9 cellular contexts compared by ENCODE assay signal in the genomic region with DNA sequence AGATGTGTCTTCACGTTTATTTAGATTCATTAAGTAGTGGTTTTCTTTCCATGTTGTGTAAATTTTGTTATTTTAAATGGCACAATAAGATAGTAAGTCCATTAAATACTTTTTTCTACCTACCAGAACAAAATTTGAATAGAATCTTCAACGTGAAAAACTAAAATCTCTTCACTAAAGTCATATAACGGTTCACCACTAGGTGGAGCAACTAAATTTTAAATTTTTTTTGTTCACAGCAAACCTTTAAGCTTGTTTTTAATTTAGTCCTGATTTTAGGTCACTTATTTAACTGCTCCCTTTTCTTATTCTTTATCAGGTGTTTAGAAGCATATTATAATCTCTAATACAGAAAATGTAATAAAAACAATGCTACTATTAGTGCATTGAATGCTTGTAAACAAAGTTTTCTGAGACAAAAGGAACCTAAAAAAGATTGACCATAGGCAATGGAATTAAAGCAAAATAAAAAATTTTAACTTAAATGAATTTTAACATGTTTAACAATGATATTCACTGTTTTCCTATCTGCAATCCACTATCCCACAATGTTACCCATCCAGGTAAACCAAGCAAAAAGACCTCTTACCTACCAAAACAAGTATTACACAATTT. TPM values are rescaled to one million over a fixed set of nuclear protein-coding genes. Genes with fewer than 3 reads are reported as not detected.
DNase-seq lines count a peak whose midpoint lies in the region; ATAC-seq and TF ChIP-seq lines count a peak whose summit lies in the region.
"Had no signal": no experiment of that assay in that cellular context is flagged by ENCODE, and none has a peak within 500 bp of the region (broad histone marks: within the 10 kb centered on the region; RNA-seq: fewer than 3 reads in every experiment).

No MANE protein-coding gene starts in this region.

- no peaks in the 10 kb centered on the region for H3F3A ChIP-seq in smooth muscle cell (ENCODE audit: low read depth)

- H3K4me3 ChIP-seq in Panc1 (ENCODE audit: low read depth in 2 of 2, low read length in 2 of 2) (no peak overlapping the region), fibroblast of the aortic adventitia (ENCODE audit: low read depth, low read length) (no peak overlapping the region), smooth muscle cell (no peak overlapping the region)

- H3K4me1 ChIP-seq in Panc1 (ENCODE audit: control insufficient read depth, insufficient read depth, low read length) = no peaks in the 10 kb centered on the region
- H3K4me1 ChIP-seq in smooth muscle cell (ENCODE audit: low read depth) = peaks cover 6% of the 10 kb centered on the region

- H2AFZ ChIP-seq in smooth muscle cell (ENCODE audit: low read depth) = no peak overlapping the region

- H3K9me3 Mint-ChIP-seq in natural killer cell = no peaks in the 10 kb centered on the region
- H3K9me3 Mint-ChIP-seq in natural killer cell treated with Interleukin-12 subunit alpha and Interleukin-12 subunit beta and Interleukin-15 and Interleukin-18, amount 100 ng/mL, for 72 hours = no peaks in the 10 kb centered on the region

- H3K4me3 Mint-ChIP-seq in natural killer cell = no peak overlapping the region
- H3K4me3 Mint-ChIP-seq in natural killer cell treated with Interleukin-12 subunit alpha and Interleukin-12 subunit beta and Interleukin-15 and Interleukin-18, amount 100 ng/mL, for 72 hours = no peak overlapping the region
- H3K4me3 Mint-ChIP-seq: activated naive CD8-positive, alpha-beta T cell had no signal

- POLR2A ChIA-PET in Panc1 (lab: Charles Lee) = no interaction called here

- no peaks in the 10 kb centered on the region for H3K36me3 Mint-ChIP-seq in natural killer cell
- no peaks in the 10 kb centered on the region for H3K36me3 Mint-ChIP-seq in natural killer cell treated with Interleukin-12 subunit alpha and Interleukin-12 subunit beta and Interleukin-15 and Interleukin-18, amount 100 ng/mL, for 72 hours
- H3K36me3 Mint-ChIP-seq: activated naive CD8-positive, alpha-beta T cell had no signal

- in situ Hi-C loops in Panc1 (cut with HindIII; ENCODE audit: low pct_unique_long_range_greater_than_20kb, low sequenced_read_pairs) = no loop called here

- no peak overlapping the region for H3K27ac Mint-ChIP-seq in natural killer cell
- H3K27ac Mint-ChIP-seq in natural killer cell treated with Interleukin-12 subunit alpha and Interleukin-12 subunit beta and Interleukin-15 and Interleukin-18, amount 100 ng/mL, for 72 hours = no peak overlapping the region
- H3K27ac Mint-ChIP-seq: activated naive CD8-positive, alpha-beta T cell had no signal

- H3K27me3 Mint-ChIP-seq in natural killer cell (ENCODE audit: low read depth in 2 of 2) = peaks cover 2 to 4% of the 10 kb centered on the region in 2 donors
- H3K27me3 Mint-ChIP-seq in natural killer cell treated with Interleukin-12 subunit alpha and Interleukin-12 subunit beta and Interleukin-15 and Interleukin-18, amount 100 ng/mL, for 72 hours = peaks cover 3 to 8% of the 10 kb centered on the region in 2 donors
- H3K27me3 Mint-ChIP-seq: activated naive CD8-positive, alpha-beta T cell had no signal

- DNase-seq in natural killer cell (no peak), Panc1 (ENCODE audit: low read depth, low spot score) (peak; percentile 18), fibroblast of the aortic adventitia (ENCODE audit: low read depth) (peak; percentile 66), smooth muscle cell (lab: John Stamatoyannopoulos, UW; ENCODE audit: unreplicated experiment) (no peak), HK-2 (ENCODE audit: unreplicated experiment) (no peak), GOT3 (lab: John Stamatoyannopoulos, UW) (no peak)
- DNase-seq in natural killer cell treated with Interleukin-12 subunit alpha and Interleukin-12 subunit beta and Interleukin-15 and Interleukin-18, amount 100 ng/mL, for 72 hours (ENCODE audit: low spot score) = no peak

- no peak overlapping the region for H3K9ac ChIP-seq in smooth muscle cell (ENCODE audit: low read depth)

- no peaks in the 10 kb centered on the region for H3K4me1 Mint-ChIP-seq in natural killer cell
- peaks cover 0 to 2% of the 10 kb centered on the region in 2 donors for H3K4me1 Mint-ChIP-seq in natural killer cell treated with Interleukin-12 subunit alpha and Interleukin-12 subunit beta and Interleukin-15 and Interleukin-18, amount 100 ng/mL, for 72 hours (ENCODE audit: low read depth in 2 of 2)

- no peaks in the 10 kb centered on the region for H4K20me1 ChIP-seq in smooth muscle cell (ENCODE audit: low read depth)

- H3K36me3 ChIP-seq in Panc1 (ENCODE audit: control insufficient read depth, insufficient read depth, low read length) (no peaks in the 10 kb centered on the region), smooth muscle cell (ENCODE audit: low read depth) (no peaks in the 10 kb centered on the region)

- no peaks in the 10 kb centered on the region; the same call in 1 of the 2 replicates for H3K27me3 ChIP-seq in Panc1 (ENCODE audit: control insufficient read depth, insufficient read depth, low read length)
- no peaks in the 10 kb centered on the region for H3K27me3 ChIP-seq in smooth muscle cell (ENCODE audit: low read depth)

- no peak for ATAC-seq in natural killer cell
- no peak for ATAC-seq in natural killer cell treated with Interleukin-12 subunit alpha and Interleukin-12 subunit beta and Interleukin-15 and Interleukin-18, amount 100 ng/mL, for 72 hours
- ATAC-seq in Panc1 = no peak
- no peak for ATAC-seq in HG02610 (IDR thresholded peaks at IDR 0.05; ENCODE audit: unreplicated experiment)

- H3K4me2 ChIP-seq in smooth muscle cell = no peak overlapping the region

- TF ChIP-seq CTCF in natural killer cell (IDR thresholded peaks at IDR 0.05) (peak; percentile 79), Panc1 (IDR thresholded peaks at IDR 0.05) (peak; percentile 66; the same call in 1 of the 2 replicates), fibroblast of the aortic adventitia (IDR thresholded peaks at IDR 0.05; ENCODE audit: insufficient read depth, low read length) (peak; percentile 48), smooth muscle cell (IDR thresholded peaks at IDR 0.05; ENCODE audit: borderline replicate concordance, insufficient read depth, poor library complexity, severe bottlenecking) (peak; percentile 69)

- CTCF ChIA-PET in Panc1 (lab: Charles Lee) = interaction anchor here (0.6 to 1.0 kb wide), 3 partner anchors 30 to 1367 kb away, joined by 3 to 6 read pairs (median 3); no protein-coding TSS in a partner anchor

- WGBS in smooth muscle cell (ENCODE audit: low lambda C conversion rate) = 5% methylated on average over 3 of the region's 3 CpGs

- H3K79me2 ChIP-seq in smooth muscle cell (ENCODE audit: low read depth) = no peaks in the 10 kb centered on the region

- H3K9me3 ChIP-seq in Panc1 (ENCODE audit: control insufficient read depth, insufficient read depth, low read depth, low read length) (no peaks in the 10 kb centered on the region), smooth muscle cell (replicated peaks; ENCODE audit: low read depth) (no peaks in the 10 kb centered on the region)

- H3K27ac ChIP-seq in Panc1 (ENCODE audit: low read length) = no peak overlapping the region
- no peak overlapping the region for H3K27ac ChIP-seq in smooth muscle cell (ENCODE audit: low read depth)

- no TSS peak for BruUV-seq in Panc1 (replicated peaks; lab: Mats Ljungman, UMichigan)

- intact Hi-C loops in natural killer cell (cut with micrococcal nuclease) (loop anchor here (1.0 to 5.0 kb wide), 2 partner anchors 29 to 222 kb away; partner anchors contain the start of gene PKN2), Panc1 (cut with micrococcal nuclease; ENCODE audit: unreplicated experiment) (loop anchor here (10.0 kb wide), 1 partner anchor 219 kb away; no protein-coding TSS in a partner anchor)

RNA-seq across cellular contexts. Expression of gene PKN2, which starts 28.3 kb away (rescaled TPM):
- total RNA-seq in natural killer cell (10 to 100 TPM; 40.8 to 50.1 (median 47.2) TPM), Panc1 (2021; ENCODE audit: unreplicated experiment) (74.1 TPM), fibroblast of the aortic adventitia (ENCODE audit: low replicate concordance) (40.1 and 58.8 TPM in 2 replicates), smooth muscle cell (41.2 and 47.1 TPM in 2 replicates)
- 10 to 100 TPM; 29.2 to 43.7 TPM for total RNA-seq in natural killer cell treated with Interleukin-12 subunit alpha and Interleukin-12 subunit beta and Interleukin-15 and Interleukin-18, amount 100 ng/mL, for 72 hours
- 24.8 TPM for polyA plus RNA-seq in Panc1 (2012; ENCODE audit: insufficient read length)
- polyA plus RNA-seq in smooth muscle cell = 14.6 and 16.3 TPM in 2 replicates

Comparison
In these comparisons a context has a peak if more than half of its experiments do, and no peak if none do; other contexts are left out.
1. DNase-seq: peak in Panc1 (single experiment) and fibroblast of the aortic adventitia (single experiment); none in natural killer cell (single experiment), natural killer cell treated with Interleukin-12 subunit alpha and Interleukin-12 subunit beta and Interleukin-15 and Interleukin-18, amount 100 ng/mL, for 72 hours (single experiment), smooth muscle cell (single experiment), HK-2 (single experiment) and GOT3 (single experiment).
2. Peak in every context shown above with its lines, with median percentiles within 50 percentile points of each other: CTCF ChIP-seq.